2 cellular contexts compared by ENCODE assay signal in the genomic region with DNA sequence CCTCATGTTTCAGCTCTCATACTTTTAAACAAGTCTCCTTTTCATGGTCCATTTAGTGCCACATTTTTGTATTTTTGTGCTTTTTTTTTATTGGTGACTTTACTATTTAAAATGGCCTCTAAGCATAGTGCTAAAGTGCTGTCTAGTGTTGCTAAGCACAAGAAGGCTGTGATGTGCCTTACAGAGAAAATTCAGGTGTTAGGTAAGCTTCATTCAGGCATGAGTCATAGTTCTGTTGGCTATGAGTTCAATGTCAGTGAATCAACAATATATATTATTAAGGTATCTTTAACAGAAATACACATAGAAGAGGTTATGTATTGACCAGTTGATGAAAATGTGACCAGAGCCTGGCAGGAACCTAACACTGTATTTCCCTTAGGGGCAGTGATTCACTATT.
TF ChIP-seq lines count a peak whose summit lies in the region.

No MANE protein-coding gene starts in this region.

TF ChIP-seq in A549, 52 proteins besides CTCF, POLR2A, EP300 and RAD21:
- TF ChIP-seq NFE2L2 (conservative IDR thresholded peaks at IDR 0.05; ENCODE audit: low read length) (no peak), FOSL2 (IDR thresholded peaks at IDR 0.05) (no peak), FOSL2 (CRISPR knock-in tag; IDR thresholded peaks at IDR 0.05) (peak; percentile 42; the same call in 1 of the 2 replicates)

TF ChIP-seq in HepG2, 621 proteins besides CTCF, POLR2A, EP300 and RAD21:
- TF ChIP-seq ZBTB3 (CRISPR knock-in tag; IDR thresholded peaks at IDR 0.05; ENCODE audit: borderline replicate concordance, low read depth) (no peak), FOSL2 (CRISPR knock-in tag; IDR thresholded peaks at IDR 0.05) (peak; percentile 55)
